Comparison of ENCODE assay signal across 8 cellular contexts in genomic region chr9:120928015-120928719, GRCh38. TPM values are rescaled to one million over a fixed set of nuclear protein-coding genes. Genes with fewer than 3 reads are reported as not detected.
DNase-seq lines count a peak whose midpoint lies in the region; ATAC-seq and TF ChIP-seq lines count a peak whose summit lies in the region.

No MANE protein-coding gene starts in this region.

- peaks cover 10% of the 10 kb centered on the region for H3K4me1 Mint-ChIP-seq in mesothelial cell of epicardium

- 17 to 18% methylated on average over 31 of the region's 31 CpGs for WGBS in upper lobe of left lung, 2 donors

- peak in 1 of 4 donors; percentile 37 for TF ChIP-seq POLR2A in upper lobe of left lung (IDR thresholded peaks at IDR 0.05)

- peak overlapping the region; percentile 69 to 79 for H3K9ac ChIP-seq in duodenal mucosa (ENCODE audit: low read depth in 1 of 2, low read length in 2 of 2)

- TF ChIP-seq EP300 in upper lobe of left lung (IDR thresholded peaks at IDR 0.05): peak in 1 of 4 donors; percentile 15

- H3K9me3 ChIP-seq in duodenal mucosa (ENCODE audit: control insufficient read depth in 1 of 2, low read length in 2 of 2): no peaks in the 10 kb centered on the region
- no peaks in the 10 kb centered on the region for H3K9me3 ChIP-seq in upper lobe of left lung

- H3K27me3 ChIP-seq in duodenal mucosa (ENCODE audit: control insufficient read depth in 1 of 2, insufficient read depth in 2 of 2, low read length in 2 of 2) (no peaks in the 10 kb centered on the region), upper lobe of left lung (no peaks in the 10 kb centered on the region)

- peak overlapping the region; percentile 87 for H3K27ac Mint-ChIP-seq in mesothelial cell of epicardium

- DNase-seq in RPMI8226 (peak; percentile 44), mesothelial cell of epicardium (ENCODE audit: low spot score in 2 of 2, unreplicated experiment in 2 of 2) (peak in 1 of 2 experiments; percentile 51), upper lobe of left lung (peak in 1 of 2 donors; percentile 81), 8988T (no peak)

- peaks cover 3% of the 10 kb centered on the region for H3K27me3 Mint-ChIP-seq in mesothelial cell of epicardium (ENCODE audit: low read depth)

- peak overlapping the region; percentile 67 for H3K27ac ChIP-seq in duodenal mucosa (ENCODE audit: low read depth, low read length)
- peak overlapping the region; percentile 91 to 97 (median 94) for H3K27ac ChIP-seq in upper lobe of left lung

- H3K4me1 ChIP-seq in duodenal mucosa (ENCODE audit: control insufficient read depth in 1 of 2, insufficient read depth in 2 of 2, low read length in 2 of 2) (peaks cover 10 to 17% of the 10 kb centered on the region in 2 donors), upper lobe of left lung (peaks cover 31 to 54% (median 46%) of the 10 kb centered on the region in 4 donors)

- no peaks in the 10 kb centered on the region for H3K9me3 Mint-ChIP-seq in mesothelial cell of epicardium

- peak; percentile 1 for ATAC-seq in GM18511 (IDR thresholded peaks at IDR 0.05; ENCODE audit: unreplicated experiment)
- peak in 1 of 2 donors; percentile 35 for ATAC-seq in upper lobe of left lung (ENCODE audit: low FRiP score in 2 of 2)
- ATAC-seq in GM19467 (IDR thresholded peaks at IDR 0.05; ENCODE audit: unreplicated experiment): no peak
- ATAC-seq in HG03280 (IDR thresholded peaks at IDR 0.05; ENCODE audit: unreplicated experiment): no peak

- H3K36me3 ChIP-seq in duodenal mucosa (ENCODE audit: control insufficient read depth in 1 of 2, insufficient read depth in 2 of 2, low read length in 2 of 2): no peaks in the 10 kb centered on the region
- H3K36me3 ChIP-seq in upper lobe of left lung: no peaks in the 10 kb centered on the region

- no peaks in the 10 kb centered on the region for H3K36me3 Mint-ChIP-seq in mesothelial cell of epicardium

- H3K4me3 ChIP-seq in duodenal mucosa (ENCODE audit: low read depth in 1 of 2, low read length in 2 of 2): peak overlapping the region; percentile 70 to 81
- peak overlapping the region; percentile 77 to 85 (median 80) for H3K4me3 ChIP-seq in upper lobe of left lung

- H3K4me3 Mint-ChIP-seq in mesothelial cell of epicardium: peak overlapping the region; percentile 66

- TF ChIP-seq CTCF in mesothelial cell of epicardium (IDR thresholded peaks at IDR 0.05; ENCODE audit: unreplicated experiment) (no peak), upper lobe of left lung (IDR thresholded peaks at IDR 0.05) (no peak)

RNA-seq across cellular contexts. Expression of gene TRAF1, which starts 1.6 kb away (rescaled TPM):
- total RNA-seq in mesothelial cell of epicardium (7.7 to 8.2 TPM (median 8.0 TPM) in 3 replicates), upper lobe of left lung (10 to 100 TPM in 2 of 6 donors, 1 to 10 TPM in 4; 2.9 to 29.3 (median 6.6) TPM)

RNA-seq across cellular contexts. Expression of gene PHF19, which starts 51.2 kb away (rescaled TPM):
- total RNA-seq in mesothelial cell of epicardium: 36.0 to 44.5 TPM (median 41.6 TPM) in 3 replicates
- total RNA-seq in upper lobe of left lung: 10 to 100 TPM in 5 of 6 donors, 1 to 10 TPM in 1; 8.0 to 42.4 (median 19.2) TPM
